In the genomic region with DNA sequence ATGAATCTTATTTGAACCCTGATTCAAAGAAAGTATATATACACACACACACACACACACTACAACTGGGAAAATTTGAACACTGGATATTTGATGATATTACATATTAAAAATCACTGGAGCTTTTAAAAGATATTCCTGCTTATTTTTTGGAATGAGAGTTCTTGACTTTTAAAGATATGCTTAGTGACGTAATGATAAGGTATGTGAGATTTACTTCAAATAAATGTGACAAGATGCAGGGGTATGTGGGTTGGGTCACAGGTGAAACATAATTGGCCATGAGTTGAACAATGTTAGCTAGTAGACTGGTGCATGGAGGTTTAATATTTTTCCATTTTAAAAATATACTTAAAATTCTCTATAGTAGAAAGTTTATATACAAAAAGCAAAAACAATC, we compare ENCODE assay signal across 27 cellular contexts.
"Had no signal": no experiment of that assay in that cellular context is flagged by ENCODE, and none has a peak within 500 bp of the region (broad histone marks: within the 10 kb centered on the region; RNA-seq: fewer than 3 reads in every experiment).

No MANE protein-coding gene starts in this region.

- H3K36me3 ChIP-seq: stomach, suprapubic skin, thoracic aorta, thyroid gland, tibial artery, tibial nerve, transverse colon, upper lobe of left lung, upper lobe of right lung, uterus, vagina had no signal

- DNase-seq: stimulated activated CD4-positive, alpha-beta T cell treated with anti-CD3 and anti-CD28 coated beads, Interleukin-2, amount 100 ng/mL, for 48 hours; stimulated activated CD4-positive, alpha-beta T cell treated with anti-CD3 and anti-CD28 coated beads, Interleukin-4, amount 100 ng/mL, for 1 hour; stimulated activated CD4-positive, alpha-beta T cell treated with anti-CD3 and anti-CD28 coated beads, Interleukin-4, amount 100 ng/mL, for 24 hours; stimulated activated CD4-positive, alpha-beta T cell treated with anti-CD3 and anti-CD28 coated beads, Interleukin-4, amount 100 ng/mL, for 4 hours; stimulated activated CD8-positive, alpha-beta memory T cell treated with anti-CD3 and anti-CD28 coated beads, Interleukin-4, amount 100 ng/mL, for 48 hours; stimulated activated naive B cell treated with anti-CD40 and anti-IgM and Interleukin-4, amounts not matched to agents 10 μg/mL and 1 μg/mL and 100 μg/mL, for 72 hours; stimulated activated naive CD4-positive, alpha-beta T cell; stimulated activated naive CD4-positive, alpha-beta T cell treated with Interleukin-2 at 50 U/mL for 16 hours; stimulated activated naive CD8-positive, alpha-beta T cell treated with anti-CD3 and anti-CD28 coated beads, Interleukin-15, amount 100 ng/mL, for 72 hours; stimulated activated naive CD8-positive, alpha-beta T cell treated with anti-CD3 and anti-CD28 coated beads, Interleukin-15, Interleukin-2, amounts not matched to agents 100 U/mL and 50 U/mL, for 24 hours; stomach; substantia nigra; testis; thyroid gland; tibial artery; transverse colon; trophoblast cell; upper lobe of left lung; upper lobe of right lung; uterus had no signal

- H3K27ac ChIP-seq: stomach, suprapubic skin, testis, thoracic aorta, thyroid gland, tibial artery, tibial nerve, transverse colon, upper lobe of left lung, upper lobe of right lung, uterus, vagina had no signal

- H3K9me3 ChIP-seq: suprapubic skin, testis, thoracic aorta, thyroid gland, tibial artery, tibial nerve, transverse colon, upper lobe of left lung, upper lobe of right lung, uterus, vagina had no signal

- FAIRE-seq: urothelium cell line had no signal

- H3K4me1 ChIP-seq: stomach, suprapubic skin, testis, thyroid gland, tibial artery, tibial nerve, transverse colon, upper lobe of left lung, upper lobe of right lung, uterus, vagina had no signal

- H3K27me3 ChIP-seq: stomach, suprapubic skin, testis, thyroid gland, tibial artery, tibial nerve, transverse colon, upper lobe of left lung, upper lobe of right lung, uterus, vagina had no signal

- ATAC-seq: stimulated activated effector memory CD8-positive, alpha-beta T cell treated with anti-CD3 and anti-CD28 coated beads, Interleukin-12 subunit alpha, Interleukin-12 subunit beta, amount 100 ng/mL, for 72 hours; stimulated activated memory B cell treated with anti-CD40 and anti-IgM and Interleukin-4, amounts not matched to agents 10 μg/mL and 1 μg/mL and 100 μg/mL, for 72 hours; stimulated activated naive B cell treated with anti-CD40 and anti-IgM and Interleukin-4, amounts not matched to agents 10 μg/mL and 1 μg/mL and 100 μg/mL, for 72 hours; stimulated activated naive CD8-positive, alpha-beta T cell treated with anti-CD3 and anti-CD28 coated beads, Interleukin-15, amount 100 ng/mL, for 72 hours; stimulated activated naive CD8-positive, alpha-beta T cell treated with anti-CD3 and anti-CD28 coated beads, Interleukin-15, Interleukin-2, amounts not matched to agents 100 U/mL and 50 U/mL, for 24 hours; upper lobe of right lung had no signal

- H3K4me3 ChIP-seq: stomach, suprapubic skin, testis, thoracic aorta, thyroid gland, tibial artery, tibial nerve, transverse colon, upper lobe of left lung, upper lobe of right lung, uterus, vagina had no signal
